33 cellular contexts compared by ENCODE assay signal in genomic region chr7:29115130-29115529, GRCh38. TPM values are rescaled to one million over a fixed set of nuclear protein-coding genes. Genes with fewer than 3 reads are reported as not detected.
"Had no signal": no experiment of that assay in that cellular context is flagged by ENCODE, and none has a peak within 500 bp of the region (broad histone marks: within the 10 kb centered on the region; RNA-seq: fewer than 3 reads in every experiment).

No MANE protein-coding gene starts in this region.

- H3K27me3 ChIP-seq: brain microvascular endothelial cell, heart left ventricle, vagina had no signal

- H3K9me3 ChIP-seq: heart left ventricle, thoracic aorta, vagina had no signal

- H3K27ac ChIP-seq: brain microvascular endothelial cell, heart left ventricle, parathyroid adenoma, thoracic aorta, vagina, WERI-Rb-1 had no signal

- H2AFZ ChIP-seq: parathyroid adenoma had no signal

- DNase-seq: activated CD4-positive, alpha-beta T cell treated with anti-CD3 and anti-CD28 coated beads for 48 hours; activated CD4-positive, alpha-beta T cell treated with anti-CD3 and anti-CD28 coated beads, Interleukin-2, amount 50 U/mL, for 48 hours; activated CD8-positive, alpha-beta memory T cell treated with anti-CD3 and anti-CD28 coated beads, Interleukin-2, amount 50 U/mL, for 4 hours; activated effector memory CD4-positive, alpha-beta T cell treated with anti-CD3 and anti-CD28 coated beads, Interleukin-2, amount 50 U/mL, for 16 hours; activated naive CD4-positive, alpha-beta T cell treated with anti-CD3 and anti-CD28 coated beads, Interleukin-2, amount 10 ng/mL, durations not matched to agents 7 days and 5 days; activated naive CD8-positive, alpha-beta T cell treated with anti-CD3 and anti-CD28 coated beads, Interleukin-2, amount 10 ng/mL, durations not matched to agents 7 days and 5 days; activated T-cell treated with anti-CD3 and anti-CD28 coated beads, Interleukin-2, amount 50 U/mL, for 1 hour; amniotic stem cell; brain microvascular endothelial cell; caudate nucleus; cortex of kidney; endodermal cell; foreskin fibroblast; heart left ventricle; hypothalamus; immature natural killer cell; kidney; left colon; mammary epithelial cell; naive thymus-derived CD4-positive, alpha-beta T cell; right cardiac atrium; stimulated activated CD4-positive, alpha-beta T cell treated with anti-CD3 and anti-CD28 coated beads, Interleukin-4, amount 100 ng/mL, for 1 hour; stimulated activated naive CD8-positive, alpha-beta T cell treated with anti-CD3 and anti-CD28 coated beads, Interleukin-15, Interleukin-2, amounts not matched to agents 100 U/mL and 50 U/mL, for 24 hours; T-helper 17 cell; T1000; WERI-Rb-1 had no signal

- ATAC-seq: activated CD4-positive, CD25-positive, alpha-beta regulatory T cell treated with anti-CD3 and anti-CD28 coated beads, Interleukin-2, amount 50 U/mL, for 24 hours; esophagus mucosa; left colon; naive thymus-derived CD4-positive, alpha-beta T cell; right cardiac atrium; stimulated activated naive CD8-positive, alpha-beta T cell treated with anti-CD3 and anti-CD28 coated beads, Interleukin-15, Interleukin-2, amounts not matched to agents 100 U/mL and 50 U/mL, for 24 hours; T-helper 17 cell had no signal

- H3K4me3 ChIP-seq: heart left ventricle, thoracic aorta, vagina had no signal

- H3K36me3 ChIP-seq: brain microvascular endothelial cell, thoracic aorta, vagina, WERI-Rb-1 had no signal

- H3K9ac ChIP-seq: parathyroid adenoma had no signal

- H3K79me2 ChIP-seq: parathyroid adenoma had no signal

RNA-seq across cellular contexts. Expression of gene CPVL, which starts 31.2 kb away (rescaled TPM):
- total RNA-seq: activated T-helper 1 cell treated with anti-CD3 and anti-CD28 coated beads, Interleukin-12 subunit alpha, Interleukin-12 subunit beta, Interleukin-2, Interleukin-4 antibody, amounts not matched to agents 30 ng/mL and 10 ng/mL and 1 ng/mL, durations not matched to agents 14 hours and 24 hours and 36 hours; mammary epithelial cell; pulmonary artery endothelial cell had no signal
